In genomic region chr4:110830461-110830860, GRCh38 we compare ENCODE assay signal across 20 cellular contexts.
"Had no signal": no experiment of that assay in that cellular context is flagged by ENCODE, and none has a peak within 500 bp of the region (broad histone marks: within the 10 kb centered on the region; RNA-seq: fewer than 3 reads in every experiment).

No MANE protein-coding gene starts in this region.

- DNase-seq: activated B cell treated with CpG ODN at 0.5 μM for 24 hours; activated CD4-positive, alpha-beta T cell treated with anti-CD3 and anti-CD28 coated beads for 36 hours; activated CD4-positive, alpha-beta T cell treated with anti-CD3 and anti-CD28 coated beads, Interleukin-2, amount 50 U/mL, for 48 hours; activated effector memory CD4-positive, alpha-beta T cell treated with Interleukin-2 at 50 U/mL for 16 hours; activated naive CD4-positive, alpha-beta T cell treated with anti-CD3 and anti-CD28 coated beads for 36 hours; activated naive CD8-positive, alpha-beta T cell treated with anti-CD3 and anti-CD28 coated beads, Interleukin-2, amount 10 ng/mL, durations not matched to agents 7 days and 5 days; activated T-cell treated with anti-CD3 and anti-CD28 coated beads, Interleukin-2, amount 50 U/mL, for 72 hours; amniotic stem cell; cortex of kidney; endodermal cell; foreskin fibroblast; kidney; left ventricle myocardium inferior; stimulated activated CD4-positive, alpha-beta T cell treated with anti-CD3 and anti-CD28 coated beads, Interleukin-4, amount 100 ng/mL, for 24 hours; stimulated activated naive CD8-positive, alpha-beta T cell treated with anti-CD3 and anti-CD28 coated beads, Interleukin-15, Interleukin-2, amounts not matched to agents 100 U/mL and 50 U/mL, for 24 hours; T1000; upper lobe of right lung had no signal

- H3K27ac ChIP-seq: breast epithelium, epithelial cell of prostate, left ventricle myocardium inferior, upper lobe of right lung had no signal

- H3K36me3 ChIP-seq: breast epithelium, left ventricle myocardium inferior, upper lobe of right lung had no signal

- ATAC-seq: activated CD4-positive, alpha-beta T cell treated with anti-CD3 and anti-CD28 coated beads for 36 hours; activated T-cell treated with anti-CD3 and anti-CD28 coated beads, Interleukin-2, amount 50 U/mL, for 72 hours; natural killer cell treated with Interleukin-12 subunit alpha and Interleukin-12 subunit beta and Interleukin-15 and Interleukin-18, amount 100 ng/mL, for 72 hours; stimulated activated naive CD8-positive, alpha-beta T cell treated with anti-CD3 and anti-CD28 coated beads, Interleukin-15, Interleukin-2, amounts not matched to agents 100 U/mL and 50 U/mL, for 24 hours; upper lobe of right lung had no signal

- H3K27me3 ChIP-seq: breast epithelium, upper lobe of right lung had no signal

- H3K4me3 ChIP-seq: breast epithelium, left ventricle myocardium inferior, upper lobe of right lung had no signal

- H3K9me3 ChIP-seq: upper lobe of right lung had no signal

- H3K4me1 ChIP-seq: breast epithelium, left ventricle myocardium inferior, upper lobe of right lung had no signal

- FAIRE-seq: kidney had no signal
